ENCODE assay signal across 34 cellular contexts in the genomic region with DNA sequence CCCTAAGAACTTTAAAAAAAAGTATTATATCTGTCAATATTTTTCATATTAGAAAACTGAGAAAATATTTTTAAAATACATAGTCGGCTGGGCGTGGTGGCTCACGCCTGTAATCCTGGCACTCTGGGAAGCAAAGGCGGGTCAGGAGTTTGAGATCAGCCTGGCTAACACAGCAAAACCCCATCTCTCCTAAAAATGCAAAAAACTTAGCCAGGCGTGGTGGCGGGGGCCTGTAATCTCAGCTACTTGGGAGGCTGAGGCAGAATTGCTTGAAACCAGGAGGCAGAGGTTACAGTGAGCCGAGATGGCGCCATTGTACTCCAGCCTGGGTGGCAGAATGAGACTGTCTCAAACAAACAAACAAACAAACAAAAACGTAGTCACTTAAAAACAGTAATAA.
"Had no signal": no experiment of that assay in that cellular context is flagged by ENCODE, and none has a peak within 500 bp of the region (broad histone marks: within the 10 kb centered on the region; RNA-seq: fewer than 3 reads in every experiment).

No MANE protein-coding gene starts in this region.

- H3K27me3 Mint-ChIP-seq: activated CD4-positive, alpha-beta memory T cell treated with anti-CD3 and anti-CD28 coated beads for 36 hours; activated CD4-positive, alpha-beta T cell treated with anti-CD3 and anti-CD28 coated beads for 36 hours; activated CD4-positive, alpha-beta T cell treated with anti-CD3 and anti-CD28 coated beads, Interleukin-2, amount 10 ng/mL, durations not matched to agents 24 days and 14 days; activated CD8-positive, alpha-beta memory T cell treated with anti-CD3 and anti-CD28 coated beads, Interleukin-2, amount 10 ng/mL, durations not matched to agents 7 days and 5 days; activated naive CD8-positive, alpha-beta T cell; central memory CD8-positive, alpha-beta T cell; T-helper 17 cell had no signal

- FAIRE-seq: astrocyte, bronchial epithelial cell, frontal cortex had no signal

- H3K9me3 Mint-ChIP-seq: activated CD4-positive, alpha-beta memory T cell treated with anti-CD3 and anti-CD28 coated beads for 36 hours; activated CD4-positive, alpha-beta T cell treated with anti-CD3 and anti-CD28 coated beads, Interleukin-2, amount 10 ng/mL, durations not matched to agents 24 days and 14 days; activated T-cell treated with anti-CD3 and anti-CD28 coated beads, Interleukin-2, amount 50 U/mL, for 72 hours; central memory CD8-positive, alpha-beta T cell; dendritic cell treated with granulocyte-macrophage colony-stimulating factor and Interleukin-4, amounts not matched to agents 40 ng/mL and 50 ng/mL, for 4 days; endodermal cell; T-helper 2 cell treated with Interferon-gamma antibody and Interleukin-4, amounts not matched to agents 5 μg/mL and 100 μg/mL, for 36 hours had no signal

- H3K27me3 ChIP-seq: brain microvascular endothelial cell, dorsolateral prefrontal cortex had no signal

- H3K27ac Mint-ChIP-seq: activated CD4-positive, alpha-beta T cell treated with anti-CD3 and anti-CD28 coated beads for 36 hours; activated CD4-positive, alpha-beta T cell treated with anti-CD3 and anti-CD28 coated beads, Interleukin-2, amount 10 ng/mL, durations not matched to agents 24 days and 14 days; activated CD8-positive, alpha-beta memory T cell treated with anti-CD3 and anti-CD28 coated beads, Interleukin-2, amount 10 ng/mL, durations not matched to agents 7 days and 5 days; activated T-cell treated with anti-CD3 and anti-CD28 coated beads, Interleukin-2, amount 50 U/mL, for 72 hours; endodermal cell; T-helper 17 cell; T-helper 2 cell treated with Interferon-gamma antibody and Interleukin-4, amounts not matched to agents 5 μg/mL and 100 μg/mL, for 36 hours had no signal

- H3K4me3 ChIP-seq: coronary artery, dorsolateral prefrontal cortex had no signal

- DNase-seq: activated CD4-positive, alpha-beta memory T cell treated with anti-CD3 and anti-CD28 coated beads for 36 hours; activated CD4-positive, alpha-beta T cell treated with anti-CD3 and anti-CD28 coated beads for 36 hours; activated CD4-positive, alpha-beta T cell treated with anti-CD3 and anti-CD28 coated beads, Interleukin-2, amount 10 ng/mL, durations not matched to agents 24 days and 14 days; activated CD4-positive, CD25-positive, alpha-beta regulatory T cell; activated CD4-positive, CD25-positive, alpha-beta regulatory T cell treated with anti-CD3 and anti-CD28 coated beads, Interleukin-2, amount 50 U/mL, for 72 hours; activated CD8-positive, alpha-beta memory T cell treated with anti-CD3 and anti-CD28 coated beads, Interleukin-2, amount 10 ng/mL, durations not matched to agents 7 days and 5 days; activated CD8-positive, alpha-beta memory T cell treated with anti-CD3 and anti-CD28 coated beads, Interleukin-2, amount 50 U/mL, for 4 hours; activated CD8-positive, alpha-beta T cell treated with anti-CD3 and anti-CD28 coated beads, Interleukin-2, amount 10 ng/mL, durations not matched to agents 7 days and 5 days; activated gamma-delta T cell; activated naive CD4-positive, alpha-beta T cell treated with anti-CD3 and anti-CD28 coated beads, Interleukin-2, amount 50 U/mL, for 16 hours; activated naive CD4-positive, alpha-beta T cell treated with Interleukin-2 at 50 U/mL for 16 hours; activated T-cell treated with anti-CD3 and anti-CD28 coated beads, Interleukin-2, amount 50 U/mL, for 1 hour; activated T-cell treated with anti-CD3 and anti-CD28 coated beads, Interleukin-2, amount 50 U/mL, for 72 hours; amniotic stem cell; anterior cingulate cortex; brain microvascular endothelial cell; dorsolateral prefrontal cortex; effector memory CD4-positive, alpha-beta T cell; endodermal cell; foreskin fibroblast; head of caudate nucleus; T-helper 1 cell; T-helper 17 cell; T1000; WERI-Rb-1 had no signal

- H3K4me3 Mint-ChIP-seq: activated CD4-positive, alpha-beta memory T cell treated with anti-CD3 and anti-CD28 coated beads for 36 hours; activated CD4-positive, alpha-beta T cell treated with anti-CD3 and anti-CD28 coated beads for 36 hours; activated CD4-positive, alpha-beta T cell treated with anti-CD3 and anti-CD28 coated beads, Interleukin-2, amount 10 ng/mL, durations not matched to agents 24 days and 14 days; activated CD8-positive, alpha-beta memory T cell treated with anti-CD3 and anti-CD28 coated beads, Interleukin-2, amount 10 ng/mL, durations not matched to agents 7 days and 5 days; activated CD8-positive, alpha-beta T cell treated with anti-CD3 and anti-CD28 coated beads, Interleukin-2, amount 10 ng/mL, durations not matched to agents 7 days and 5 days; activated naive CD8-positive, alpha-beta T cell; activated T-cell treated with anti-CD3 and anti-CD28 coated beads, Interleukin-2, amount 50 U/mL, for 72 hours; central memory CD8-positive, alpha-beta T cell; dendritic cell treated with granulocyte-macrophage colony-stimulating factor and Interleukin-4, amounts not matched to agents 40 ng/mL and 50 ng/mL, for 4 days; endodermal cell; T-helper 17 cell; T-helper 2 cell treated with Interferon-gamma antibody and Interleukin-4, amounts not matched to agents 5 μg/mL and 100 μg/mL, for 36 hours had no signal

- H3K27ac ChIP-seq: brain microvascular endothelial cell, coronary artery, dorsolateral prefrontal cortex, WERI-Rb-1 had no signal

- H3K36me3 ChIP-seq: brain microvascular endothelial cell had no signal

- ATAC-seq: activated CD4-positive, alpha-beta T cell treated with anti-CD3 and anti-CD28 coated beads for 36 hours; activated CD8-positive, alpha-beta memory T cell treated with anti-CD3 and anti-CD28 coated beads, Interleukin-2, amount 10 ng/mL, durations not matched to agents 7 days and 5 days; activated CD8-positive, alpha-beta T cell treated with anti-CD3 and anti-CD28 coated beads, Interleukin-2, amount 10 ng/mL, durations not matched to agents 7 days and 5 days; activated T-cell treated with anti-CD3 and anti-CD28 coated beads, Interleukin-2, amount 50 U/mL, for 72 hours; esophagus mucosa; T-helper 17 cell had no signal
